ENCODE assay signal across 1 cellular context in the genomic region with DNA sequence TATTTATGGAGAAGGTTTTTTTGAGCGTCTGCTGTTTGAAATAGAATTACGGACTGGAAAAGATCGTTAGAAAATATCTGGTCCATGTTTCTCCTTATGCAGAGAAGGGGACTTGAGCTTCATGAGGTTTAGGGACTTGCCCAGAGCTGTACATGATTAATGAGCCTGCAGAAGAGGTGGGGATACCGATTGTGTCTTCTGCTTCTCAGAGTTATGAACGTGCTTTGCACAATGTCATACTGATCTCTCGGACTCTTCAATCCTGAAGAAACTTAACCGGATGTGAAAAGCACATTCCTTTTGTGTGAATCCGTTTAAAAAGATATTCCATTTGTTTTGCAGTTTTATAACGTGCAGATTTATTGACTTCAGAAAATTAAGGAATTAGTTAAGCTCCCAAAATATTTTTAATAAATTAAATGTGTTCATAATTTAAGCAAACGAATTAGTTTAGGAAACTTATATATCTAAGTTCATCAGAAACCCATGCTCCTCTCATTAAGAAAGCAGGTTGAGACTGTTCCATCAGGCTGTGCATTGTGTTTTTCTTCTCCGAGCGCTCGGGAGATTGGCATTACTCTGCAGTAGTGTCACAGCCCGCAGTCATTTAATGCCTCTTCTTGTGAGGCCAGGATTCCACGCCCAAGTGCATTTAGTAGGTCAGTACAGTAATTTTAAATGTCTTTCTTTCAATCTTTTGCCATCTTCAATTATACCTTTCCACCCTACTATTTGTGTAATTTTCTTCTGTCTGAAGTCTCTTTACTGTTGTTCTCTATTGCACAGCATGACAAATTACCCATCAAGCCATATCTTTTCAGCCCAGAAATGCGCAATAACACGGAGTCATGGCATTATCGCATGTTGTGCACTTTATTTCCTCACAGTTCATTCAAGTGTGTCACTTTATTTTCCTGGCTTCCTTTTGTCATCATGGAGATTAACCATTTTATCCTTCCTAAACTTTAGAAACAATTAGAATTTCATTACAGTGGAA.
TF ChIP-seq lines count a peak whose summit lies in the region.

No MANE protein-coding gene starts in this region.

TF ChIP-seq in K562, 482 proteins besides CTCF, POLR2A, EP300 and RAD21 (continued from another document and continues in another):
- TF ChIP-seq, protein P1, sequence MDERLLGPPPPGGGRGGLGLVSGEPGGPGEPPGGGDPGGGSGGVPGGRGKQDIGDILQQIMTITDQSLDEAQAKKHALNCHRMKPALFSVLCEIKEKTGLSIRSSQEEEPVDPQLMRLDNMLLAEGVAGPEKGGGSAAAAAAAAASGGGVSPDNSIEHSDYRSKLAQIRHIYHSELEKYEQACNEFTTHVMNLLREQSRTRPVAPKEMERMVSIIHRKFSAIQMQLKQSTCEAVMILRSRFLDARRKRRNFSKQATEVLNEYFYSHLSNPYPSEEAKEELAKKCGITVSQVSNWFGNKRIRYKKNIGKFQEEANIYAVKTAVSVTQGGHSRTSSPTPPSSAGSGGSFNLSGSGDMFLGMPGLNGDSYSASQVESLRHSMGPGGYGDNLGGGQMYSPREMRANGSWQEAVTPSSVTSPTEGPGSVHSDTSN (CRISPR knock-in tag; IDR thresholded peaks at IDR 0.05; ENCODE audit: low read depth) = 0 out of 2 replicates have a peak, but pooled peaks have one; percentile 5
- TF ChIP-seq, protein P1 (tag; conservative IDR thresholded peaks at IDR 0.05; ENCODE audit: low read depth) = peak; percentile 95
- TF ChIP-seq ZNF695 (CRISPR knock-in tag; IDR thresholded peaks at IDR 0.05) (no peak), ZNF384 (IDR thresholded peaks at IDR 0.05; ENCODE audit: low read depth, low read length) (no peak), NEUROD1 (IDR thresholded peaks at IDR 0.05; ENCODE audit: borderline replicate concordance, low read depth, low read length, partially characterized antibody) (peak; percentile 69), DPF2 (IDR thresholded peaks at IDR 0.05) (peak; percentile 95), MYC (IDR thresholded peaks at IDR 0.05; ENCODE audit: low read depth, low read length) (no peak), MYC (CRISPR knock-in tag; IDR thresholded peaks at IDR 0.05; ENCODE audit: borderline replicate concordance, low read depth) (no peak), TRIM24 (IDR thresholded peaks at IDR 0.05) (peak; percentile 40 to 71; a peak in 3 of 4 replicates), C11orf30 (IDR thresholded peaks at IDR 0.05; ENCODE audit: low read depth) (peak; percentile 72), ZNF12 (CRISPR knock-in tag; IDR thresholded peaks at IDR 0.05) (no peak), PML (IDR thresholded peaks at IDR 0.05; ENCODE audit: low read length) (peak; percentile 66), NCOA2 (IDR thresholded peaks at IDR 0.05; ENCODE audit: partially characterized antibody in 2 of 2) (peak in 1 of 2 experiments; percentile 46), CXXC5 (CRISPR knock-in tag; IDR thresholded peaks at IDR 0.05) (peak; percentile 62), CREB1 (IDR thresholded peaks at IDR 0.05) (peak; percentile 33; the same call in 1 of the 2 replicates), CREB1 (CRISPR knock-in tag; IDR thresholded peaks at IDR 0.05) (no peak), EGR1 (conservative IDR thresholded peaks at IDR 0.05) (no peak), ARNT (IDR thresholded peaks at IDR 0.05) (peak; percentile 11 to 81; a peak in 1 of 4 replicates), CBFA2T3 (IDR thresholded peaks at IDR 0.05) (peak; percentile 89), ZNF668 (CRISPR knock-in tag; IDR thresholded peaks at IDR 0.05) (no peak), KHSRP (IDR thresholded peaks at IDR 0.05) (no peak), ZNF431 (CRISPR knock-in tag; IDR thresholded peaks at IDR 0.05) (no peak)
- TF ChIP-seq, protein P2, sequence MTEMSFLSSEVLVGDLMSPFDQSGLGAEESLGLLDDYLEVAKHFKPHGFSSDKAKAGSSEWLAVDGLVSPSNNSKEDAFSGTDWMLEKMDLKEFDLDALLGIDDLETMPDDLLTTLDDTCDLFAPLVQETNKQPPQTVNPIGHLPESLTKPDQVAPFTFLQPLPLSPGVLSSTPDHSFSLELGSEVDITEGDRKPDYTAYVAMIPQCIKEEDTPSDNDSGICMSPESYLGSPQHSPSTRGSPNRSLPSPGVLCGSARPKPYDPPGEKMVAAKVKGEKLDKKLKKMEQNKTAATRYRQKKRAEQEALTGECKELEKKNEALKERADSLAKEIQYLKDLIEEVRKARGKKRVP (CRISPR knock-in tag; IDR thresholded peaks at IDR 0.05) = peak; percentile 28; the same call in 1 of the 2 replicates
- TF ChIP-seq, protein P3, sequence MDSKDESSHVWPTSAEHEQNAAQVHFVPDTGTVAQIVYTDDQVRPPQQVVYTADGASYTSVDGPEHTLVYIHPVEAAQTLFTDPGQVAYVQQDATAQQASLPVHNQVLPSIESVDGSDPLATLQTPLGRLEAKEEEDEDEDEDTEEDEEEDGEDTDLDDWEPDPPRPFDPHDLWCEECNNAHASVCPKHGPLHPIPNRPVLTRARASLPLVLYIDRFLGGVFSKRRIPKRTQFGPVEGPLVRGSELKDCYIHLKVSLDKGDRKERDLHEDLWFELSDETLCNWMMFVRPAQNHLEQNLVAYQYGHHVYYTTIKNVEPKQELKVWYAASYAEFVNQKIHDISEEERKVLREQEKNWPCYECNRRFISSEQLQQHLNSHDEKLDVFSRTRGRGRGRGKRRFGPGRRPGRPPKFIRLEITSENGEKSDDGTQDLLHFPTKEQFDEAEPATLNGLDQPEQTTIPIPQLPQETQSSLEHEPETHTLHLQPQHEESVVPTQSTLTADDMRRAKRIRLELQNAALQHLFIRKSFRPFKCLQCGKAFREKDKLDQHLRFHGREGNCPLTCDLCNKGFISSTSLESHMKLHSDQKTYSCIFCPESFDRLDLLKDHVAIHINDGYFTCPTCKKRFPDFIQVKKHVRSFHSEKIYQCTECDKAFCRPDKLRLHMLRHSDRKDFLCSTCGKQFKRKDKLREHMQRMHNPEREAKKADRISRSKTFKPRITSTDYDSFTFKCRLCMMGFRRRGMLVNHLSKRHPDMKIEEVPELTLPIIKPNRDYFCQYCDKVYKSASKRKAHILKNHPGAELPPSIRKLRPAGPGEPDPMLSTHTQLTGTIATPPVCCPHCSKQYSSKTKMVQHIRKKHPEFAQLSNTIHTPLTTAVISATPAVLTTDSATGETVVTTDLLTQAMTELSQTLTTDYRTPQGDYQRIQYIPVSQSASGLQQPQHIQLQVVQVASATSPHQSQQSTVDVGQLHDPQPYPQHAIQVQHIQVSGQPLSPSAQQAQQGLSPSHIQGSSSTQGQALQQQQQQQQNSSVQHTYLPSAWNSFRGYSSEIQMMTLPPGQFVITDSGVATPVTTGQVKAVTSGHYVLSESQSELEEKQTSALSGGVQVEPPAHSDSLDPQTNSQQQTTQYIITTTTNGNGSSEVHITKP (IDR thresholded peaks at IDR 0.05; ENCODE audit: partially characterized antibody) = peak; percentile 61
- TF ChIP-seq, protein P4, sequence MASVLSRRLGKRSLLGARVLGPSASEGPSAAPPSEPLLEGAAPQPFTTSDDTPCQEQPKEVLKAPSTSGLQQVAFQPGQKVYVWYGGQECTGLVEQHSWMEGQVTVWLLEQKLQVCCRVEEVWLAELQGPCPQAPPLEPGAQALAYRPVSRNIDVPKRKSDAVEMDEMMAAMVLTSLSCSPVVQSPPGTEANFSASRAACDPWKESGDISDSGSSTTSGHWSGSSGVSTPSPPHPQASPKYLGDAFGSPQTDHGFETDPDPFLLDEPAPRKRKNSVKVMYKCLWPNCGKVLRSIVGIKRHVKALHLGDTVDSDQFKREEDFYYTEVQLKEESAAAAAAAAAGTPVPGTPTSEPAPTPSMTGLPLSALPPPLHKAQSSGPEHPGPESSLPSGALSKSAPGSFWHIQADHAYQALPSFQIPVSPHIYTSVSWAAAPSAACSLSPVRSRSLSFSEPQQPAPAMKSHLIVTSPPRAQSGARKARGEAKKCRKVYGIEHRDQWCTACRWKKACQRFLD (CRISPR knock-in tag; IDR thresholded peaks at IDR 0.05) = peak; percentile 15; the same call in 1 of the 2 replicates
- TF ChIP-seq, protein P5, sequence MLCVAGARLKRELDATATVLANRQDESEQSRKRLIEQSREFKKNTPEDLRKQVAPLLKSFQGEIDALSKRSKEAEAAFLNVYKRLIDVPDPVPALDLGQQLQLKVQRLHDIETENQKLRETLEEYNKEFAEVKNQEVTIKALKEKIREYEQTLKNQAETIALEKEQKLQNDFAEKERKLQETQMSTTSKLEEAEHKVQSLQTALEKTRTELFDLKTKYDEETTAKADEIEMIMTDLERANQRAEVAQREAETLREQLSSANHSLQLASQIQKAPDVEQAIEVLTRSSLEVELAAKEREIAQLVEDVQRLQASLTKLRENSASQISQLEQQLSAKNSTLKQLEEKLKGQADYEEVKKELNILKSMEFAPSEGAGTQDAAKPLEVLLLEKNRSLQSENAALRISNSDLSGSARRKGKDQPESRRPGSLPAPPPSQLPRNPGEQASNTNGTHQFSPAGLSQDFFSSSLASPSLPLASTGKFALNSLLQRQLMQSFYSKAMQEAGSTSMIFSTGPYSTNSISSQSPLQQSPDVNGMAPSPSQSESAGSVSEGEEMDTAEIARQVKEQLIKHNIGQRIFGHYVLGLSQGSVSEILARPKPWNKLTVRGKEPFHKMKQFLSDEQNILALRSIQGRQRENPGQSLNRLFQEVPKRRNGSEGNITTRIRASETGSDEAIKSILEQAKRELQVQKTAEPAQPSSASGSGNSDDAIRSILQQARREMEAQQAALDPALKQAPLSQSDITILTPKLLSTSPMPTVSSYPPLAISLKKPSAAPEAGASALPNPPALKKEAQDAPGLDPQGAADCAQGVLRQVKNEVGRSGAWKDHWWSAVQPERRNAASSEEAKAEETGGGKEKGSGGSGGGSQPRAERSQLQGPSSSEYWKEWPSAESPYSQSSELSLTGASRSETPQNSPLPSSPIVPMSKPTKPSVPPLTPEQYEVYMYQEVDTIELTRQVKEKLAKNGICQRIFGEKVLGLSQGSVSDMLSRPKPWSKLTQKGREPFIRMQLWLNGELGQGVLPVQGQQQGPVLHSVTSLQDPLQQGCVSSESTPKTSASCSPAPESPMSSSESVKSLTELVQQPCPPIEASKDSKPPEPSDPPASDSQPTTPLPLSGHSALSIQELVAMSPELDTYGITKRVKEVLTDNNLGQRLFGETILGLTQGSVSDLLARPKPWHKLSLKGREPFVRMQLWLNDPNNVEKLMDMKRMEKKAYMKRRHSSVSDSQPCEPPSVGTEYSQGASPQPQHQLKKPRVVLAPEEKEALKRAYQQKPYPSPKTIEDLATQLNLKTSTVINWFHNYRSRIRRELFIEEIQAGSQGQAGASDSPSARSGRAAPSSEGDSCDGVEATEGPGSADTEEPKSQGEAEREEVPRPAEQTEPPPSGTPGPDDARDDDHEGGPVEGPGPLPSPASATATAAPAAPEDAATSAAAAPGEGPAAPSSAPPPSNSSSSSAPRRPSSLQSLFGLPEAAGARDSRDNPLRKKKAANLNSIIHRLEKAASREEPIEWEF (CRISPR knock-in tag; IDR thresholded peaks at IDR 0.05) = no peak
- TF ChIP-seq, protein P6, sequence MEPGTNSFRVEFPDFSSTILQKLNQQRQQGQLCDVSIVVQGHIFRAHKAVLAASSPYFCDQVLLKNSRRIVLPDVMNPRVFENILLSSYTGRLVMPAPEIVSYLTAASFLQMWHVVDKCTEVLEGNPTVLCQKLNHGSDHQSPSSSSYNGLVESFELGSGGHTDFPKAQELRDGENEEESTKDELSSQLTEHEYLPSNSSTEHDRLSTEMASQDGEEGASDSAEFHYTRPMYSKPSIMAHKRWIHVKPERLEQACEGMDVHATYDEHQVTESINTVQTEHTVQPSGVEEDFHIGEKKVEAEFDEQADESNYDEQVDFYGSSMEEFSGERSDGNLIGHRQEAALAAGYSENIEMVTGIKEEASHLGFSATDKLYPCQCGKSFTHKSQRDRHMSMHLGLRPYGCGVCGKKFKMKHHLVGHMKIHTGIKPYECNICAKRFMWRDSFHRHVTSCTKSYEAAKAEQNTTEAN (CRISPR knock-in tag; IDR thresholded peaks at IDR 0.05) = no peak
- TF ChIP-seq, protein P7, sequence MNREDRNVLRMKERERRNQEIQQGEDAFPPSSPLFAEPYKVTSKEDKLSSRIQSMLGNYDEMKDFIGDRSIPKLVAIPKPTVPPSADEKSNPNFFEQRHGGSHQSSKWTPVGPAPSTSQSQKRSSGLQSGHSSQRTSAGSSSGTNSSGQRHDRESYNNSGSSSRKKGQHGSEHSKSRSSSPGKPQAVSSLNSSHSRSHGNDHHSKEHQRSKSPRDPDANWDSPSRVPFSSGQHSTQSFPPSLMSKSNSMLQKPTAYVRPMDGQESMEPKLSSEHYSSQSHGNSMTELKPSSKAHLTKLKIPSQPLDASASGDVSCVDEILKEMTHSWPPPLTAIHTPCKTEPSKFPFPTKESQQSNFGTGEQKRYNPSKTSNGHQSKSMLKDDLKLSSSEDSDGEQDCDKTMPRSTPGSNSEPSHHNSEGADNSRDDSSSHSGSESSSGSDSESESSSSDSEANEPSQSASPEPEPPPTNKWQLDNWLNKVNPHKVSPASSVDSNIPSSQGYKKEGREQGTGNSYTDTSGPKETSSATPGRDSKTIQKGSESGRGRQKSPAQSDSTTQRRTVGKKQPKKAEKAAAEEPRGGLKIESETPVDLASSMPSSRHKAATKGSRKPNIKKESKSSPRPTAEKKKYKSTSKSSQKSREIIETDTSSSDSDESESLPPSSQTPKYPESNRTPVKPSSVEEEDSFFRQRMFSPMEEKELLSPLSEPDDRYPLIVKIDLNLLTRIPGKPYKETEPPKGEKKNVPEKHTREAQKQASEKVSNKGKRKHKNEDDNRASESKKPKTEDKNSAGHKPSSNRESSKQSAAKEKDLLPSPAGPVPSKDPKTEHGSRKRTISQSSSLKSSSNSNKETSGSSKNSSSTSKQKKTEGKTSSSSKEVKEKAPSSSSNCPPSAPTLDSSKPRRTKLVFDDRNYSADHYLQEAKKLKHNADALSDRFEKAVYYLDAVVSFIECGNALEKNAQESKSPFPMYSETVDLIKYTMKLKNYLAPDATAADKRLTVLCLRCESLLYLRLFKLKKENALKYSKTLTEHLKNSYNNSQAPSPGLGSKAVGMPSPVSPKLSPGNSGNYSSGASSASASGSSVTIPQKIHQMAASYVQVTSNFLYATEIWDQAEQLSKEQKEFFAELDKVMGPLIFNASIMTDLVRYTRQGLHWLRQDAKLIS (CRISPR knock-in tag; IDR thresholded peaks at IDR 0.05) = no peak
